In genomic region chr2:174486614-174487535, GRCh38 we compare ENCODE assay signal across 8 cellular contexts. TPM values are rescaled to one million over a fixed set of nuclear protein-coding genes. Genes with fewer than 3 reads are reported as not detected.
A peak's percentile ranks its signal among the peaks of the same experiment; 100 is the strongest.
DNase-seq lines count a peak whose midpoint lies in the region; ATAC-seq and TF ChIP-seq lines count a peak whose summit lies in the region.

A gene with protein sequence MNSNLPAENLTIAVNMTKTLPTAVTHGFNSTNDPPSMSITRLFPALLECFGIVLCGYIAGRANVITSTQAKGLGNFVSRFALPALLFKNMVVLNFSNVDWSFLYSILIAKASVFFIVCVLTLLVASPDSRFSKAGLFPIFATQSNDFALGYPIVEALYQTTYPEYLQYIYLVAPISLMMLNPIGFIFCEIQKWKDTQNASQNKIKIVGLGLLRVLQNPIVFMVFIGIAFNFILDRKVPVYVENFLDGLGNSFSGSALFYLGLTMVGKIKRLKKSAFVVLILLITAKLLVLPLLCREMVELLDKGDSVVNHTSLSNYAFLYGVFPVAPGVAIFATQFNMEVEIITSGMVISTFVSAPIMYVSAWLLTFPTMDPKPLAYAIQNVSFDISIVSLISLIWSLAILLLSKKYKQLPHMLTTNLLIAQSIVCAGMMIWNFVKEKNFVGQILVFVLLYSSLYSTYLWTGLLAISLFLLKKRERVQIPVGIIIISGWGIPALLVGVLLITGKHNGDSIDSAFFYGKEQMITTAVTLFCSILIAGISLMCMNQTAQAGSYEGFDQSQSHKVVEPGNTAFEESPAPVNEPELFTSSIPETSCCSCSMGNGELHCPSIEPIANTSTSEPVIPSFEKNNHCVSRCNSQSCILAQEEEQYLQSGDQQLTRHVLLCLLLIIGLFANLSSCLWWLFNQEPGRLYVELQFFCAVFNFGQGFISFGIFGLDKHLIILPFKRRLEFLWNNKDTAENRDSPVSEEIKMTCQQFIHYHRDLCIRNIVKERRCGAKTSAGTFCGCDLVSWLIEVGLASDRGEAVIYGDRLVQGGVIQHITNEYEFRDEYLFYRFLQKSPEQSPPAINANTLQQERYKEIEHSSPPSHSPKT (minus strand): TSS chr2:174487029. CDS start chr2:174481956, 5,073 bp downstream.

- TF ChIP-seq CTCF in right lobe of liver (IDR thresholded peaks at IDR 0.05), result peak in 2 of 4 donors; percentile 7 to 17

- H3K27ac ChIP-seq in right lobe of liver, result peak within 1 kb of the TSS; percentile 72 to 83 (median 82)

- ATAC-seq in GM19395 (IDR thresholded peaks at IDR 0.05; ENCODE audit: unreplicated experiment) (peak; percentile 65), HG03558 (IDR thresholded peaks at IDR 0.05; ENCODE audit: extremely low read depth, unreplicated experiment) (peak; percentile 30), right lobe of liver (peak; percentile 97 to 99 (median 98))

- H3K36me3 ChIP-seq in right lobe of liver, result no peaks in the 10 kb centered on the region

- no peaks in the 10 kb centered on the region for H3K27me3 ChIP-seq in right lobe of liver

- H3K4me1 ChIP-seq in right lobe of liver, result no peaks in the 10 kb centered on the region

- TF ChIP-seq POLR2A in right lobe of liver (IDR thresholded peaks at IDR 0.05), result peak; percentile 51

- no peaks in the 10 kb centered on the region for H3K9me3 ChIP-seq in right lobe of liver

- peak within 1 kb of the TSS; percentile 88 to 93 (median 88) for H3K4me3 ChIP-seq in right lobe of liver

- peak; percentile 98 for DNase-seq in CD1c-positive myeloid dendritic cell (ENCODE audit: extremely low spot score)
- DNase-seq in NCI-H774 (lab: John Stamatoyannopoulos, UW), result peak; percentile 97
- DNase-seq in activated CD4-positive, alpha-beta T cell treated with anti-CD3 and anti-CD28 coated beads, Interleukin-2, amount 50 U/mL, for 4 hours, result peak; percentile 99
- DNase-seq in dermis microvascular lymphatic vessel endothelial cell (ENCODE audit: low read depth in 2 of 2), result peak; percentile 86 to 98
- DNase-seq in right lobe of liver, result peak; percentile 100
- DNase-seq in stimulated activated CD4-positive, alpha-beta T cell treated with anti-CD3 and anti-CD28 coated beads, Interleukin-4, amount 100 ng/mL, for 24 hours, result peak; percentile 98

- 0% methylated on average over 14 of the region's 72 CpGs for WGBS in right lobe of liver (ENCODE audit: insufficient coverage, low coverage, low lambda C conversion rate, missing lambda C conversion rate)

- intact Hi-C loops in right lobe of liver (cut with DNase I), result no loop called here

RNA-seq across cellular contexts. Expression of the gene that starts here (rescaled TPM):
- total RNA-seq in dermis microvascular lymphatic vessel endothelial cell (0.77 and 1.4 TPM in 2 replicates), right lobe of liver (10 to 100 TPM in 1 of 6 experiments, 1 to 10 TPM in 5; 6.5 to 11.3 (median 7.7) TPM)

Comparison
In these comparisons a context has a peak if more than half of its experiments do, and no peak if none do; other contexts are left out.
1. Peak in every context shown above with its lines: DNase-seq, ATAC-seq, H3K4me3 ChIP-seq and H3K27ac ChIP-seq.
2. ATAC-seq: peak in every context shown above with its lines; median percentile 98 in right lobe of liver; 65 in GM19395; 30 in HG03558.